Comparison of ENCODE assay signal across 8 cellular contexts in genomic region chr1:33430751-33431593, GRCh38. TPM values are rescaled to one million over a fixed set of nuclear protein-coding genes. Genes with fewer than 3 reads are reported as not detected.
DNase-seq lines count a peak whose midpoint lies in the region; ATAC-seq and TF ChIP-seq lines count a peak whose summit lies in the region.

TSS of gene PHC2 (minus strand) at chr1:33431095. CDS start at chr1:33375539, 55,556 bp downstream.

- no peaks in the 10 kb centered on the region for H3K36me3 Mint-ChIP-seq in activated CD4-positive, alpha-beta T cell treated with anti-CD3 and anti-CD28 coated beads, Interleukin-2, amount 10 ng/mL, durations not matched to agents 24 days and 14 days (ENCODE audit: low read depth)

- ATAC-seq in HG03439 (IDR thresholded peaks at IDR 0.05; ENCODE audit: unreplicated experiment): peak; percentile 96

- peak within 1 kb of the TSS; percentile 64 for H3K4me3 ChIP-seq in AG09309 (ENCODE audit: control insufficient read depth, low read depth, low read length)

- no peak within 1 kb of the TSS for H3K27ac Mint-ChIP-seq in activated CD4-positive, alpha-beta T cell treated with anti-CD3 and anti-CD28 coated beads, Interleukin-2, amount 10 ng/mL, durations not matched to agents 24 days and 14 days

- intact Hi-C loops in activated CD4-positive, alpha-beta T cell treated with anti-CD3 and anti-CD28 coated beads, Interleukin-2, amount 10 ng/mL, durations not matched to agents 24 days and 14 days (cut with micrococcal nuclease): no loop called here

- TF ChIP-seq CTCF in AG09309 (IDR thresholded peaks at IDR 0.05; ENCODE audit: control insufficient read depth, insufficient read depth, low read depth, low read length, missing control alignments): peak; percentile 14

- H3K4me1 Mint-ChIP-seq in activated CD4-positive, alpha-beta T cell treated with anti-CD3 and anti-CD28 coated beads, Interleukin-2, amount 10 ng/mL, durations not matched to agents 24 days and 14 days: peaks cover 4% of the 10 kb centered on the region

- DNase-seq in AG09309 (ENCODE audit: low read depth) (peak; percentile 74), GM19238 (ENCODE audit: insufficient read length, low spot score) (peak; percentile 90), NCI-H524 (lab: John Stamatoyannopoulos, UW) (peak; percentile 89 to 96), kidney glomerular epithelial cell (lab: John Stamatoyannopoulos, UW) (peak; percentile 90)
- DNase-seq in activated CD4-positive, alpha-beta T cell treated with anti-CD3 and anti-CD28 coated beads, Interleukin-2, amount 10 ng/mL, durations not matched to agents 24 days and 14 days: peak; percentile 95
- peak; percentile 97 for DNase-seq in stimulated activated CD4-positive, alpha-beta T cell treated with anti-CD3 and anti-CD28 coated beads, Interleukin-15, amount 100 ng/mL, for 24 hours

- H3K27ac ChIP-seq in cingulate gyrus (ENCODE audit: low read depth, low read length): peak within 1 kb of the TSS; percentile 6

- no peaks in the 10 kb centered on the region for H3K9me3 Mint-ChIP-seq in activated CD4-positive, alpha-beta T cell treated with anti-CD3 and anti-CD28 coated beads, Interleukin-2, amount 10 ng/mL, durations not matched to agents 24 days and 14 days

- H3K27me3 Mint-ChIP-seq in activated CD4-positive, alpha-beta T cell treated with anti-CD3 and anti-CD28 coated beads, Interleukin-2, amount 10 ng/mL, durations not matched to agents 24 days and 14 days: peaks cover 27% of the 10 kb centered on the region

- H3K4me3 Mint-ChIP-seq in activated CD4-positive, alpha-beta T cell treated with anti-CD3 and anti-CD28 coated beads, Interleukin-2, amount 10 ng/mL, durations not matched to agents 24 days and 14 days: peak within 1 kb of the TSS; percentile 70

RNA-seq across cellular contexts. Expression of gene PHC2, which starts in this region (rescaled TPM):
- total RNA-seq in activated CD4-positive, alpha-beta T cell treated with anti-CD3 and anti-CD28 coated beads, Interleukin-2, amount 10 ng/mL, durations not matched to agents 24 days and 14 days: 32.4 and 34.2 TPM in 2 replicates

Comparison
In these comparisons a context has a peak if more than half of its experiments do, and no peak if none do; other contexts are left out.
1. Peak in every context shown above with its lines: DNase-seq, ATAC-seq, H3K4me3 ChIP-seq and H3K27ac ChIP-seq.